ENCODE assay signal across 26 cellular contexts in genomic region chr11:17185938-17186337, GRCh38.
"Had no signal": no experiment of that assay in that cellular context is flagged by ENCODE, and none has a peak within 500 bp of the region (broad histone marks: within the 10 kb centered on the region; RNA-seq: fewer than 3 reads in every experiment).

No MANE protein-coding gene starts in this region.

- DNase-seq: activated CD4-positive, alpha-beta T cell treated with anti-CD3 and anti-CD28 coated beads, Interleukin-2, amount 10 ng/mL, durations not matched to agents 7 days and 5 days; activated CD4-positive, CD25-positive, alpha-beta regulatory T cell treated with anti-CD3 and anti-CD28 coated beads, Interleukin-2, amount 50 U/mL, for 72 hours; activated CD8-positive, alpha-beta memory T cell treated with anti-CD3 and anti-CD28 coated beads, Interleukin-2, amount 10 ng/mL, durations not matched to agents 7 days and 5 days; activated CD8-positive, alpha-beta T cell treated with anti-CD3 and anti-CD28 coated beads for 36 hours; activated gamma-delta T cell treated with Interleukin-2 at 50 U/mL for 16 hours; activated T-cell treated with anti-CD3 and anti-CD28 coated beads for 4 hours; dermis blood vessel endothelial cell; effector CD8-positive, alpha-beta T cell; esophagus squamous epithelium; head of caudate nucleus; islet precursor cell; left cardiac atrium; ovary; psoas muscle; right cardiac atrium; stimulated activated CD4-positive, alpha-beta T cell treated with anti-CD3 and anti-CD28 coated beads, Interleukin-12 subunit alpha, Interleukin-12 subunit beta, amount 100 ng/mL, for 4 hours; stimulated activated CD4-positive, alpha-beta T cell treated with anti-CD3 and anti-CD28 coated beads, Interleukin-4, amount 100 ng/mL, for 4 hours; SW 1271; T-helper 2 cell; transverse colon; uterus had no signal

- H3K27ac ChIP-seq: gastroesophageal sphincter, neutrophil, ovary, psoas muscle, transverse colon, uterus, VCaP had no signal

- H3K27me3 ChIP-seq: esophagus squamous epithelium, gastroesophageal sphincter, neutrophil, ovary, transverse colon, uterus had no signal

- ATAC-seq: activated CD8-positive, alpha-beta memory T cell treated with anti-CD3 and anti-CD28 coated beads, Interleukin-2, amount 10 ng/mL, durations not matched to agents 7 days and 5 days; activated CD8-positive, alpha-beta T cell treated with anti-CD3 and anti-CD28 coated beads for 36 hours; gastroesophageal sphincter; left cardiac atrium; natural killer cell treated with Interleukin-12 subunit alpha and Interleukin-12 subunit beta and Interleukin-15 and Interleukin-18, amount 100 ng/mL, for 72 hours; psoas muscle; right cardiac atrium had no signal

- H3K4me1 Mint-ChIP-seq: activated CD4-positive, alpha-beta T cell treated with anti-CD3 and anti-CD28 coated beads, Interleukin-2, amount 10 ng/mL, durations not matched to agents 7 days and 5 days; activated CD8-positive, alpha-beta memory T cell treated with anti-CD3 and anti-CD28 coated beads, Interleukin-2, amount 10 ng/mL, durations not matched to agents 7 days and 5 days had no signal

- H3K9me3 ChIP-seq: esophagus squamous epithelium, gastroesophageal sphincter, neutrophil, ovary, psoas muscle, transverse colon, uterus had no signal

- H3K27me3 Mint-ChIP-seq: activated CD4-positive, alpha-beta T cell treated with anti-CD3 and anti-CD28 coated beads, Interleukin-2, amount 10 ng/mL, durations not matched to agents 7 days and 5 days; activated CD8-positive, alpha-beta memory T cell treated with anti-CD3 and anti-CD28 coated beads, Interleukin-2, amount 10 ng/mL, durations not matched to agents 7 days and 5 days; activated CD8-positive, alpha-beta T cell treated with anti-CD3 and anti-CD28 coated beads for 36 hours; activated naive CD8-positive, alpha-beta T cell; natural killer cell treated with Interleukin-12 subunit alpha and Interleukin-12 subunit beta and Interleukin-15 and Interleukin-18, amount 100 ng/mL, for 72 hours had no signal

- H3K36me3 Mint-ChIP-seq: natural killer cell treated with Interleukin-12 subunit alpha and Interleukin-12 subunit beta and Interleukin-15 and Interleukin-18, amount 100 ng/mL, for 72 hours had no signal

- H3K4me3 ChIP-seq: esophagus squamous epithelium, gastroesophageal sphincter, ovary, psoas muscle, transverse colon, uterus had no signal

- H3K36me3 ChIP-seq: neutrophil, ovary, transverse colon, uterus had no signal

- H3K9me3 Mint-ChIP-seq: activated CD4-positive, alpha-beta T cell treated with anti-CD3 and anti-CD28 coated beads, Interleukin-2, amount 10 ng/mL, durations not matched to agents 7 days and 5 days; activated CD8-positive, alpha-beta T cell treated with anti-CD3 and anti-CD28 coated beads for 36 hours; natural killer cell treated with Interleukin-12 subunit alpha and Interleukin-12 subunit beta and Interleukin-15 and Interleukin-18, amount 100 ng/mL, for 72 hours had no signal

- H3K4me1 ChIP-seq: gastroesophageal sphincter, uterus had no signal

- H3K27ac Mint-ChIP-seq: activated CD4-positive, alpha-beta T cell treated with anti-CD3 and anti-CD28 coated beads, Interleukin-2, amount 10 ng/mL, durations not matched to agents 7 days and 5 days; activated CD8-positive, alpha-beta memory T cell treated with anti-CD3 and anti-CD28 coated beads, Interleukin-2, amount 10 ng/mL, durations not matched to agents 7 days and 5 days; activated CD8-positive, alpha-beta T cell treated with anti-CD3 and anti-CD28 coated beads for 36 hours; activated naive CD8-positive, alpha-beta T cell; natural killer cell treated with Interleukin-12 subunit alpha and Interleukin-12 subunit beta and Interleukin-15 and Interleukin-18, amount 100 ng/mL, for 72 hours had no signal

- H3K4me3 Mint-ChIP-seq: activated CD4-positive, alpha-beta T cell treated with anti-CD3 and anti-CD28 coated beads, Interleukin-2, amount 10 ng/mL, durations not matched to agents 7 days and 5 days; activated CD8-positive, alpha-beta memory T cell treated with anti-CD3 and anti-CD28 coated beads, Interleukin-2, amount 10 ng/mL, durations not matched to agents 7 days and 5 days; activated CD8-positive, alpha-beta T cell treated with anti-CD3 and anti-CD28 coated beads for 36 hours; activated naive CD8-positive, alpha-beta T cell; natural killer cell treated with Interleukin-12 subunit alpha and Interleukin-12 subunit beta and Interleukin-15 and Interleukin-18, amount 100 ng/mL, for 72 hours had no signal
